Comparison of ENCODE assay signal across 11 cellular contexts in the genomic region with DNA sequence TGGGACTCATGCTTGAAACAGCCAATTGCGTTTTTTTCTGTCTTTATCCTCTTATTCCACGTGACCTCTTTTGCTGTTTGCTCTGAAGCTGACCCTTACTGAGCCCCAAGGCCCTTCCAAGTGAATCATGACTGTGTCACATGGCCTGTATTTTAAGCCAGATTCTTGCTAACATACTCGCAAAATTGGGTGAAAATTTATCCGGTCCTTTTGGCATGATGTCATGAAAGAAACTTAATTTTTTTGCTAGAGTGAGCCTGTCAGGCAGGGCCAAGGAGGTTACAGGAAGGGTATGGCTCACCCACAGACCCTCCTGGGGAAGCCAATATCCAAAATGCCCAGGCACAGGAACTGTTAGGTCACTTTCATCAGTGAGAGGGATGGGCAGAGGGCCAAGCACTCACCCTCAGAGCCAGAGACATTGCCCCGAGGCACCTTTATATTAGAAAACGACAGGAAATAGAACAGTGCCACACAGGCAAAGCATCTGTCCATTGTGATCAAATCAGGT.
DNase-seq lines count a peak whose midpoint lies in the region; ATAC-seq and TF ChIP-seq lines count a peak whose summit lies in the region.
"Had no signal": no experiment of that assay in that cellular context is flagged by ENCODE, and none has a peak within 500 bp of the region (broad histone marks: within the 10 kb centered on the region; RNA-seq: fewer than 3 reads in every experiment).

No MANE protein-coding gene starts in this region.

- CTCF ChIA-PET in RWPE1 (lab: Yijun Ruan, JAX) = interaction anchor here (0.6 to 1.6 kb wide), 2 partner anchors 15 to 44 kb away, joined by 4 to 5 read pairs; no protein-coding TSS in a partner anchor

- H3K27ac ChIP-seq in RWPE1 (peak overlapping the region; percentile 68), foreskin keratinocyte (no peak overlapping the region)

- no peak for TF ChIP-seq CTCF in RWPE1 (conservative IDR thresholded peaks at IDR 0.05; ENCODE audit: low read depth)
- TF ChIP-seq CTCF in foreskin keratinocyte (conservative IDR thresholded peaks at IDR 0.05) = no peak

- POLR2A ChIA-PET in RWPE1 (lab: Yijun Ruan, JAX; ENCODE audit: low non-redundant PET) = no interaction called here

- H3K27me3 ChIP-seq in foreskin keratinocyte = peaks cover 21% of the 10 kb centered on the region

- DNase-seq in AG08395 (ENCODE audit: low spot score) (peak; percentile 21), H4 (ENCODE audit: low spot score) (peak; percentile 27), RWPE1 (ENCODE audit: low spot score) (peak; percentile 90), foreskin keratinocyte (peak in 1 of 2 donors; percentile 42), NCI-H2171 treated with DMSO at 0.1 percent for 48 hours (lab: John Stamatoyannopoulos, UW) (no peak), amygdala (lab: John Stamatoyannopoulos, UW) (no peak)
- DNase-seq: naive B cell; stimulated activated naive CD8-positive, alpha-beta T cell treated with anti-CD3 and anti-CD28 coated beads, Interleukin-15, Interleukin-2, amounts not matched to agents 100 U/mL and 50 U/mL, for 24 hours had no signal

- H3K4me1 ChIP-seq in foreskin keratinocyte = peaks cover 10% of the 10 kb centered on the region

- ATAC-seq in foreskin keratinocyte (peak; percentile 19), GM21528 (IDR thresholded peaks at IDR 0.05; ENCODE audit: low FRiP score, unreplicated experiment) (no peak), HG03135 (IDR thresholded peaks at IDR 0.05; ENCODE audit: unreplicated experiment) (no peak)
- ATAC-seq: K562; stimulated activated naive CD8-positive, alpha-beta T cell treated with anti-CD3 and anti-CD28 coated beads, Interleukin-15, Interleukin-2, amounts not matched to agents 100 U/mL and 50 U/mL, for 24 hours had no signal

Comparison
In these comparisons a context has a peak if more than half of its experiments do, and no peak if none do; other contexts are left out.
1. DNase-seq: peak in AG08395 (single experiment), H4 (single experiment) and RWPE1 (single experiment); none in NCI-H2171 treated with DMSO at 0.1 percent for 48 hours (single experiment) and amygdala (0 of 56).